ENCODE assay signal across 17 cellular contexts in the genomic region with DNA sequence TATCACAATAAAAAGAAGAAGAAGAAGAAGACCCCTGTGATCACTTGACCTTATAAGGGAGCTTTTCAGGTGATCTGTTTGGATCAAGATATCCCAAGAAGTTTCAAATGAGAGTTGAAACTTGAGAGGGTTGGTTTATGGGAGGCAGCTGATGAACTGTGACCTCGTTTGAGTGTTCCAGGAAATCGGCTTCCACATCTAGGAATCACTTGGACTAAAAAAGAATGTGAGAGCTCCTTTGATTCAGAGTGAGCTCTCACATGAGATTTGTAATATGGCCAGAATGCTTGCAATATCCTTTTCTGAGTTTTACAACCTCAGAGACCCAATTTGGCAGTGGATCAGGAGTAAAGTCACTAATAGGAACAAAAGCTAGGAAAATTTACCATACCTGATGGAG.
DNase-seq lines count a peak whose midpoint lies in the region; ATAC-seq, FAIRE-seq and TF ChIP-seq lines count a peak whose summit lies in the region.
"Had no signal": no experiment of that assay in that cellular context is flagged by ENCODE, and none has a peak within 500 bp of the region (broad histone marks: within the 10 kb centered on the region; RNA-seq: fewer than 3 reads in every experiment).

No MANE protein-coding gene starts in this region.

- POLR2A ChIA-PET in activated CD4-positive, alpha-beta memory T cell treated with anti-CD3 and anti-CD28 coated beads for 36 hours (lab: Charles Lee), result interaction anchor here (0.6 to 1.8 kb wide), 6 partner anchors 20 to 224 kb away, joined by 3 to 14 read pairs (median 4); no protein-coding TSS in a partner anchor
- POLR2A ChIA-PET in activated CD4-positive, alpha-beta memory T cell treated with anti-CD3 and anti-CD28 coated beads, Interleukin-2, amount 10 ng/mL, durations not matched to agents 7 days and 5 days (lab: Charles Lee), result no interaction called here

- H3K4me3 ChIP-seq in psoas muscle, result no peak overlapping the region

- no peaks in the 10 kb centered on the region for H3K27me3 ChIP-seq in psoas muscle (ENCODE audit: insufficient read depth in 3 of 3, low read length in 2 of 3)

- DNase-seq in activated CD4-positive, alpha-beta memory T cell treated with anti-CD3 and anti-CD28 coated beads for 36 hours, result no peak
- DNase-seq in activated CD4-positive, alpha-beta memory T cell treated with anti-CD3 and anti-CD28 coated beads, Interleukin-2, amount 10 ng/mL, durations not matched to agents 7 days and 5 days, result no peak
- DNase-seq in EH (ENCODE audit: low read depth), result peak; percentile 61
- DNase-seq in activated naive CD8-positive, alpha-beta T cell treated with anti-CD3 and anti-CD28 coated beads, Interleukin-2, amount 50 U/mL, for 24 hours, result no peak
- no peak for DNase-seq in psoas muscle
- DNase-seq in NCI-H345 treated with DMSO at 0.1 percent for 48 hours (lab: John Stamatoyannopoulos, UW; ENCODE audit: unreplicated experiment), result no peak
- DNase-seq in GM19239 (ENCODE audit: insufficient read length, low spot score), result no peak
- DNase-seq: C1 segment of cervical spinal cord, Caco-2, H7, NCI-H1417, NCI-H1930, NCI-H2171, NCI-H510A had no signal

- H3K36me3 Mint-ChIP-seq in activated CD4-positive, alpha-beta memory T cell treated with anti-CD3 and anti-CD28 coated beads for 36 hours, result no peaks in the 10 kb centered on the region
- peaks cover 11% of the 10 kb centered on the region for H3K36me3 Mint-ChIP-seq in activated CD4-positive, alpha-beta memory T cell treated with anti-CD3 and anti-CD28 coated beads, Interleukin-2, amount 10 ng/mL, durations not matched to agents 7 days and 5 days (ENCODE audit: low read depth)
- H3K36me3 Mint-ChIP-seq in activated naive CD8-positive, alpha-beta T cell treated with anti-CD3 and anti-CD28 coated beads, Interleukin-2, amount 50 U/mL, for 24 hours (ENCODE audit: low read depth), result peaks cover 4% of the 10 kb centered on the region

- H3K9me3 Mint-ChIP-seq in activated CD4-positive, alpha-beta memory T cell treated with anti-CD3 and anti-CD28 coated beads for 36 hours, result no peaks in the 10 kb centered on the region
- no peaks in the 10 kb centered on the region for H3K9me3 Mint-ChIP-seq in activated CD4-positive, alpha-beta memory T cell treated with anti-CD3 and anti-CD28 coated beads, Interleukin-2, amount 10 ng/mL, durations not matched to agents 7 days and 5 days
- H3K9me3 Mint-ChIP-seq in activated naive CD8-positive, alpha-beta T cell treated with anti-CD3 and anti-CD28 coated beads, Interleukin-2, amount 50 U/mL, for 24 hours, result peaks cover 3% of the 10 kb centered on the region

- H3K4me3 Mint-ChIP-seq in activated CD4-positive, alpha-beta memory T cell treated with anti-CD3 and anti-CD28 coated beads for 36 hours, result no peak overlapping the region
- H3K4me3 Mint-ChIP-seq in activated CD4-positive, alpha-beta memory T cell treated with anti-CD3 and anti-CD28 coated beads, Interleukin-2, amount 10 ng/mL, durations not matched to agents 7 days and 5 days, result no peak overlapping the region
- H3K4me3 Mint-ChIP-seq in activated naive CD8-positive, alpha-beta T cell treated with anti-CD3 and anti-CD28 coated beads, Interleukin-2, amount 50 U/mL, for 24 hours, result no peak overlapping the region

- H3K36me3 ChIP-seq in psoas muscle (ENCODE audit: insufficient read depth in 1 of 2, low read depth in 1 of 2), result no peaks in the 10 kb centered on the region

- ATAC-seq in activated naive CD8-positive, alpha-beta T cell treated with anti-CD3 and anti-CD28 coated beads, Interleukin-2, amount 50 U/mL, for 24 hours, result no peak
- ATAC-seq in psoas muscle (peak in 3 of 4 donors; percentile 51 to 73 (median 66)), GM19328 (IDR thresholded peaks at IDR 0.05; ENCODE audit: unreplicated experiment) (no peak)

- 13 to 19% (median 13%) methylated on average over 2 of the region's 2 CpGs for WGBS in psoas muscle, 3 donors

- intact Hi-C loops in activated CD4-positive, alpha-beta memory T cell treated with anti-CD3 and anti-CD28 coated beads for 36 hours (cut with micrococcal nuclease), result loop anchor here (1.0 to 10.0 kb wide), 9 partner anchors 21 to 422 kb away; no protein-coding TSS in a partner anchor
- intact Hi-C loops in psoas muscle (cut with DNase I), result no loop called here

- peaks cover 41% of the 10 kb centered on the region for H3K4me1 Mint-ChIP-seq in activated CD4-positive, alpha-beta memory T cell treated with anti-CD3 and anti-CD28 coated beads for 36 hours (ENCODE audit: low read depth)
- H3K4me1 Mint-ChIP-seq in activated CD4-positive, alpha-beta memory T cell treated with anti-CD3 and anti-CD28 coated beads, Interleukin-2, amount 10 ng/mL, durations not matched to agents 7 days and 5 days, result peaks cover 24% of the 10 kb centered on the region
- peaks cover 30% of the 10 kb centered on the region for H3K4me1 Mint-ChIP-seq in activated naive CD8-positive, alpha-beta T cell treated with anti-CD3 and anti-CD28 coated beads, Interleukin-2, amount 50 U/mL, for 24 hours

- H3K27ac Mint-ChIP-seq in activated CD4-positive, alpha-beta memory T cell treated with anti-CD3 and anti-CD28 coated beads for 36 hours, result peak overlapping the region; percentile 77
- no peak overlapping the region for H3K27ac Mint-ChIP-seq in activated CD4-positive, alpha-beta memory T cell treated with anti-CD3 and anti-CD28 coated beads, Interleukin-2, amount 10 ng/mL, durations not matched to agents 7 days and 5 days
- peak overlapping the region; percentile 5 for H3K27ac Mint-ChIP-seq in activated naive CD8-positive, alpha-beta T cell treated with anti-CD3 and anti-CD28 coated beads, Interleukin-2, amount 50 U/mL, for 24 hours

- no peak for TF ChIP-seq CTCF in psoas muscle (IDR thresholded peaks at IDR 0.05)

- H3K27ac ChIP-seq in psoas muscle, result no peak overlapping the region

- CTCF ChIA-PET in activated CD4-positive, alpha-beta memory T cell treated with anti-CD3 and anti-CD28 coated beads for 36 hours (lab: Charles Lee), result interaction anchor here (1.1 to 3.0 kb wide), 2 partner anchors 21 to 230 kb away, joined by 8 to 24 read pairs; no protein-coding TSS in a partner anchor
- CTCF ChIA-PET in activated CD4-positive, alpha-beta memory T cell treated with anti-CD3 and anti-CD28 coated beads, Interleukin-2, amount 10 ng/mL, durations not matched to agents 7 days and 5 days (lab: Charles Lee), result no interaction called here

- peaks cover 19% of the 10 kb centered on the region for H3K4me1 ChIP-seq in psoas muscle
- H3K4me1 ChIP-seq: Caco-2 had no signal

- FAIRE-seq in GM19239 (lab: Jason Lieb, UNC), result no peak
- FAIRE-seq: A204.1, RCC 7860 had no signal

- no peaks in the 10 kb centered on the region for H3K27me3 Mint-ChIP-seq in activated CD4-positive, alpha-beta memory T cell treated with anti-CD3 and anti-CD28 coated beads for 36 hours
- H3K27me3 Mint-ChIP-seq in activated CD4-positive, alpha-beta memory T cell treated with anti-CD3 and anti-CD28 coated beads, Interleukin-2, amount 10 ng/mL, durations not matched to agents 7 days and 5 days, result no peaks in the 10 kb centered on the region
- no peaks in the 10 kb centered on the region for H3K27me3 Mint-ChIP-seq in activated naive CD8-positive, alpha-beta T cell treated with anti-CD3 and anti-CD28 coated beads, Interleukin-2, amount 50 U/mL, for 24 hours

- no peaks in the 10 kb centered on the region for H3K9me3 ChIP-seq in psoas muscle
- H3K9me3 ChIP-seq: Caco-2 had no signal

Comparison
In these comparisons a context has a peak if more than half of its experiments do, and no peak if none do; other contexts are left out.
1. ATAC-seq: peak in psoas muscle (3 of 4); none in activated naive CD8-positive, alpha-beta T cell treated with anti-CD3 and anti-CD28 coated beads, Interleukin-2, amount 50 U/mL, for 24 hours (single experiment) and GM19328 (single experiment).